Comparison of ENCODE assay signal across 1 cellular context in genomic region chr1:223709598-223709997, GRCh38.
TF ChIP-seq lines count a peak whose summit lies in the region.

No MANE protein-coding gene starts in this region.

TF ChIP-seq in IMR-90, 13 proteins besides CTCF, POLR2A, EP300 and RAD21:
- TF ChIP-seq FOS (IDR thresholded peaks at IDR 0.05; ENCODE audit: low read depth, low read length), result no peak
- TF ChIP-seq MAFK (IDR thresholded peaks at IDR 0.05; ENCODE audit: low read depth, low read length), result peak; percentile 79
- TF ChIP-seq, protein P1, sequence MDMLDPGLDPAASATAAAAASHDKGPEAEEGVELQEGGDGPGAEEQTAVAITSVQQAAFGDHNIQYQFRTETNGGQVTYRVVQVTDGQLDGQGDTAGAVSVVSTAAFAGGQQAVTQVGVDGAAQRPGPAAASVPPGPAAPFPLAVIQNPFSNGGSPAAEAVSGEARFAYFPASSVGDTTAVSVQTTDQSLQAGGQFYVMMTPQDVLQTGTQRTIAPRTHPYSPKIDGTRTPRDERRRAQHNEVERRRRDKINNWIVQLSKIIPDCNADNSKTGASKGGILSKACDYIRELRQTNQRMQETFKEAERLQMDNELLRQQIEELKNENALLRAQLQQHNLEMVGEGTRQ (IDR thresholded peaks at IDR 0.05; ENCODE audit: low read depth, low read length), result no peak
